8 cellular contexts compared by ENCODE assay signal in genomic region chr17:47946929-47947397, GRCh38.
DNase-seq lines count a peak whose midpoint lies in the region; ATAC-seq and FAIRE-seq lines count a peak whose summit lies in the region.

No MANE protein-coding gene starts in this region.

- H3K27ac Mint-ChIP-seq in central memory CD8-positive, alpha-beta T cell (ENCODE audit: low read depth): peak overlapping the region; percentile 16

- no peak overlapping the region for H3K4me3 Mint-ChIP-seq in central memory CD8-positive, alpha-beta T cell

- ATAC-seq in HG03196 (IDR thresholded peaks at IDR 0.05; ENCODE audit: unreplicated experiment) (peak; percentile 40), GM19035 (IDR thresholded peaks at IDR 0.05; ENCODE audit: unreplicated experiment) (no peak)
- ATAC-seq in central memory CD8-positive, alpha-beta T cell (replicated peaks; ENCODE audit: extremely low read depth, poor library complexity, severe bottlenecking): peak; percentile 70

- H3K4me1 Mint-ChIP-seq in central memory CD8-positive, alpha-beta T cell: peaks cover 46% of the 10 kb centered on the region

- H3K27me3 Mint-ChIP-seq in central memory CD8-positive, alpha-beta T cell: no peaks in the 10 kb centered on the region

- peak; percentile 34 for DNase-seq in NCI-H345 treated with DMSO at 0.1 percent for 48 hours (lab: John Stamatoyannopoulos, UW; ENCODE audit: unreplicated experiment)
- DNase-seq in activated CD4-positive, alpha-beta T cell treated with anti-CD3 and anti-CD28 coated beads for 24 hours (ENCODE audit: low read depth in 2 of 2): peak; percentile 68 to 79
- peak; percentile 53 to 56 for DNase-seq in central memory CD8-positive, alpha-beta T cell (ENCODE audit: low spot score in 2 of 2)
- peak; percentile 77 for DNase-seq in left kidney (ENCODE audit: low read depth, low spot score)
- peak; percentile 82 for DNase-seq in stimulated activated CD4-positive, alpha-beta T cell treated with anti-CD3 and anti-CD28 coated beads, Interleukin-4, amount 100 ng/mL, for 24 hours

- H3K9me3 Mint-ChIP-seq in central memory CD8-positive, alpha-beta T cell: no peaks in the 10 kb centered on the region

- H3K36me3 Mint-ChIP-seq in central memory CD8-positive, alpha-beta T cell (ENCODE audit: insufficient read depth): peaks cover 9% of the 10 kb centered on the region

- peak; percentile 89 for FAIRE-seq in G401.6 (lab: Jason Lieb, UNC)
